ENCODE assay signal across 8 cellular contexts in genomic region chr6:42783177-42783875, GRCh38. TPM values are rescaled to one million over a fixed set of nuclear protein-coding genes. Genes with fewer than 3 reads are reported as not detected.
A peak's percentile ranks its signal among the peaks of the same experiment; 100 is the strongest.
DNase-seq lines count a peak whose midpoint lies in the region; ATAC-seq and TF ChIP-seq lines count a peak whose summit lies in the region.

No MANE protein-coding gene starts in this region.

- H3K27me3 ChIP-seq in ovary: no peaks in the 10 kb centered on the region
- no peaks in the 10 kb centered on the region for H3K27me3 ChIP-seq in thyroid gland

- H3K9me3 ChIP-seq in ovary: no peaks in the 10 kb centered on the region
- no peaks in the 10 kb centered on the region for H3K9me3 ChIP-seq in thyroid gland

- H3K4me3 ChIP-seq in ovary: peak overlapping the region; percentile 67
- peak overlapping the region; percentile 77 to 92 (median 90) for H3K4me3 ChIP-seq in thyroid gland (replicated peaks in 1 of 3)

- DNase-seq in AG08395 (ENCODE audit: low spot score) (peak; percentile 70), SK-N-DZ (ENCODE audit: low spot score) (peak; percentile 49), Right ventricle myocardium inferior (ENCODE audit: missing footprints) (peak; percentile 92), ovary (peak; percentile 81 to 92 (median 87)), thyroid gland (peak; percentile 77)
- peak; percentile 79 for DNase-seq in activated naive CD4-positive, alpha-beta T cell treated with anti-CD3 and anti-CD28 coated beads, Interleukin-2, amount 50 U/mL, for 16 hours

- WGBS in ovary, 3 donors: 0 to 1% (median 0%) methylated on average over 43 to 79 of the region's 79 CpGs
- WGBS in thyroid gland, 2 donors: 0 to 1% methylated on average over 14 to 17 of the region's 79 CpGs

- H3K4me1 ChIP-seq in ovary (ENCODE audit: insufficient read depth) (peaks cover 12% of the 10 kb centered on the region), thyroid gland (peaks cover 40 to 62% of the 10 kb centered on the region in 2 donors)

- TF ChIP-seq POLR2A in ovary (IDR thresholded peaks at IDR 0.05) (peak; percentile 13), thyroid gland (IDR thresholded peaks at IDR 0.05) (peak; percentile 17 to 68)

- TF ChIP-seq CTCF in ovary (IDR thresholded peaks at IDR 0.05): peak in 1 of 3 donors; percentile 12
- no peak for TF ChIP-seq CTCF in thyroid gland (IDR thresholded peaks at IDR 0.05)

- TF ChIP-seq RAD21 in Ishikawa (IDR thresholded peaks at IDR 0.05; ENCODE audit: low read depth): no peak

- no peaks in the 10 kb centered on the region for H3K36me3 ChIP-seq in ovary
- H3K36me3 ChIP-seq in thyroid gland: no peaks in the 10 kb centered on the region

- no peak for TF ChIP-seq EP300 in Ishikawa (IDR thresholded peaks at IDR 0.05; ENCODE audit: borderline replicate concordance)
- TF ChIP-seq EP300 in ovary (IDR thresholded peaks at IDR 0.05): no peak

- peak overlapping the region; percentile 99 to 100 for H3K27ac ChIP-seq in ovary
- H3K27ac ChIP-seq in thyroid gland: peak overlapping the region; percentile 100

- intact Hi-C loops in Right ventricle myocardium inferior (cut with DNase I): loop anchor here (1.0 to 10.0 kb wide), 3 partner anchors 37 to 731 kb away; partner anchors contain the start of genes LRRC73, POLR1C, RPL7L1 and TBCC
- intact Hi-C loops in ovary (cut with DNase I): loop anchor here in 2 of 4 donors (1.0 to 10.0 kb wide), 3 partner anchors 36 to 91 kb away; partner anchors contain the start of genes TBCC (in 2 of the 2) and RPL7L1 (in 1 of the 2)
- intact Hi-C loops in thyroid gland (cut with DNase I): no loop called here

- ATAC-seq in GM18907 (IDR thresholded peaks at IDR 0.05; ENCODE audit: unreplicated experiment) (peak; percentile 47), Right ventricle myocardium inferior (peak; percentile 65)

TF ChIP-seq in Ishikawa, 13 proteins besides CTCF, POLR2A, EP300 and RAD21:
- TF ChIP-seq YY1 (IDR thresholded peaks at IDR 0.05; ENCODE audit: low read depth) (peak; percentile 96), REST (IDR thresholded peaks at IDR 0.05; ENCODE audit: low read depth) (no peak; the same call in 1 of the 2 replicates), TEAD4 (IDR thresholded peaks at IDR 0.05) (no peak), TCF12 (IDR thresholded peaks at IDR 0.05; ENCODE audit: low read depth) (0 out of 2 replicates have a peak, but pooled peaks have one; percentile 11), MAX (IDR thresholded peaks at IDR 0.05) (peak; percentile 73), ZBTB7A (IDR thresholded peaks at IDR 0.05; ENCODE audit: low read depth) (peak; percentile 58; the same call in 1 of the 2 replicates), TAF1 (IDR thresholded peaks at IDR 0.05; ENCODE audit: low read depth) (peak; percentile 55; the same call in 1 of the 2 replicates), EGR1 (IDR thresholded peaks at IDR 0.05) (no peak), NFIC (IDR thresholded peaks at IDR 0.05) (peak; percentile 93), CREB1 (IDR thresholded peaks at IDR 0.05; ENCODE audit: low read depth) (0 out of 2 replicates have a peak, but pooled peaks have one; percentile 19), CEBPB (IDR thresholded peaks at IDR 0.05) (no peak), FOXM1 (IDR thresholded peaks at IDR 0.05; ENCODE audit: borderline replicate concordance, low read depth) (no peak)
- TF ChIP-seq, protein P1, sequence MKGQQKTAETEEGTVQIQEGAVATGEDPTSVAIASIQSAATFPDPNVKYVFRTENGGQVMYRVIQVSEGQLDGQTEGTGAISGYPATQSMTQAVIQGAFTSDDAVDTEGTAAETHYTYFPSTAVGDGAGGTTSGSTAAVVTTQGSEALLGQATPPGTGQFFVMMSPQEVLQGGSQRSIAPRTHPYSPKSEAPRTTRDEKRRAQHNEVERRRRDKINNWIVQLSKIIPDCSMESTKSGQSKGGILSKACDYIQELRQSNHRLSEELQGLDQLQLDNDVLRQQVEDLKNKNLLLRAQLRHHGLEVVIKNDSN (IDR thresholded peaks at IDR 0.05): no peak

RNA-seq across cellular contexts. Expression of gene BICRAL, which starts 1.5 kb away (rescaled TPM):
- 3.2 and 4.1 TPM in 2 replicates for polyA plus RNA-seq in SK-N-DZ (2014; cell fraction: cytosol; rRNA removed)
- 2.5 and 3.7 TPM in 2 replicates for polyA plus RNA-seq in SK-N-DZ (2014; cell fraction: nucleus; rRNA removed)
- 11.6 TPM for total RNA-seq in Right ventricle myocardium inferior
- 10 to 100 TPM; 13.3 to 27.1 (median 25.4) TPM for total RNA-seq in ovary
- 10 to 100 TPM; 10.5 to 24.9 TPM for polyA plus RNA-seq in ovary
- total RNA-seq in thyroid gland: 10 to 100 TPM; 19.9 to 24.5 (median 23.6) TPM

RNA-seq across cellular contexts. Expression of gene TBCC, which starts 37.4 kb away (rescaled TPM):
- 70.5 and 76.0 TPM in 2 replicates for polyA plus RNA-seq in SK-N-DZ (2014; cell fraction: cytosol; rRNA removed)
- polyA plus RNA-seq in SK-N-DZ (2014; cell fraction: nucleus; rRNA removed): 39.1 and 41.6 TPM in 2 replicates
- total RNA-seq in Right ventricle myocardium inferior (12.0 TPM), ovary (10 to 100 TPM; 15.2 to 18.7 (median 16.7) TPM), thyroid gland (10 to 100 TPM; 37.2 to 48.9 (median 48.4) TPM)
- polyA plus RNA-seq in ovary: 10 to 100 TPM; 14.1 to 15.4 TPM

Comparison
In these comparisons a context has a peak if more than half of its experiments do, and no peak if none do; other contexts are left out.
1. Peak in every context shown above with its lines: DNase-seq, ATAC-seq, H3K4me3 ChIP-seq and H3K27ac ChIP-seq.